ENCODE assay signal across 7 cellular contexts in genomic region chr12:56117778-56118687, GRCh38. TPM values are rescaled to one million over a fixed set of nuclear protein-coding genes. Genes with fewer than 3 reads are reported as not detected.
A peak's percentile ranks its signal among the peaks of the same experiment; 100 is the strongest.
DNase-seq lines count a peak whose midpoint lies in the region; ATAC-seq, FAIRE-seq and TF ChIP-seq lines count a peak whose summit lies in the region.

Gene ZC3H10, plus strand, starts transcription at chr12:56118266. Its CDS starts 2,297 bp downstream, at chr12:56120563.

- H3K9me3 ChIP-seq in astrocyte (ENCODE audit: insufficient read depth, low read depth, low read length) (no peaks in the 10 kb centered on the region), hepatocyte (ENCODE audit: low read depth) (no peaks in the 10 kb centered on the region)

- H3K27me3 ChIP-seq in astrocyte (ENCODE audit: insufficient read depth, low read length): no peaks in the 10 kb centered on the region
- no peaks in the 10 kb centered on the region for H3K27me3 ChIP-seq in hepatocyte

- peak within 1 kb of the TSS; percentile 72 for H2AFZ ChIP-seq in astrocyte (ENCODE audit: low read depth, low read length)
- H2AFZ ChIP-seq in hepatocyte: peak within 1 kb of the TSS; percentile 41

- ATAC-seq in GM18499 (IDR thresholded peaks at IDR 0.05; ENCODE audit: insufficient read depth, unreplicated experiment) (peak; percentile 81), HG02943 (IDR thresholded peaks at IDR 0.05; ENCODE audit: low read depth, unreplicated experiment) (peak; percentile 79)

- peak within 1 kb of the TSS; percentile 91 for H3K27ac ChIP-seq in astrocyte (ENCODE audit: low read depth, low read length)
- H3K27ac ChIP-seq in hepatocyte: peak within 1 kb of the TSS; percentile 97

- peak; percentile 9 for FAIRE-seq in astrocyte (lab: Jason Lieb, UNC)

- H3K4me3 ChIP-seq in astrocyte (ENCODE audit: insufficient read depth, low read depth, low read length): peak within 1 kb of the TSS; percentile 99
- H3K4me3 ChIP-seq in hepatocyte: peak within 1 kb of the TSS; percentile 49

- peak within 1 kb of the TSS; percentile 98 for H3K4me2 ChIP-seq in astrocyte (ENCODE audit: low read length)
- H3K4me2 ChIP-seq in hepatocyte: peak within 1 kb of the TSS; percentile 86

- no peak for TF ChIP-seq CTCF in astrocyte (IDR thresholded peaks at IDR 0.05; ENCODE audit: insufficient read depth, low read depth, low read length)
- TF ChIP-seq CTCF in hepatocyte (IDR thresholded peaks at IDR 0.05; ENCODE audit: poor library complexity): peak; percentile 50

- H4K20me1 ChIP-seq in astrocyte (ENCODE audit: insufficient read depth, low read length) (peaks cover 11% of the 10 kb centered on the region), hepatocyte (ENCODE audit: insufficient read depth, poor library complexity, severe bottlenecking) (peaks cover 2% of the 10 kb centered on the region)

- H3K36me3 ChIP-seq in astrocyte (ENCODE audit: insufficient read depth, low read length): peaks cover 10% of the 10 kb centered on the region
- H3K36me3 ChIP-seq in hepatocyte (replicated peaks; ENCODE audit: insufficient read depth, low read depth): no peaks in the 10 kb centered on the region

- peak within 1 kb of the TSS; percentile 98 for H3K9ac ChIP-seq in astrocyte (ENCODE audit: low read length)

- peaks cover 41% of the 10 kb centered on the region for H3K36me3 Mint-ChIP-seq in T-helper 2 cell treated with Interferon-gamma antibody and Interleukin-4, amounts not matched to agents 5 μg/mL and 100 μg/mL, for 36 hours (ENCODE audit: low read depth)
- H3K36me3 Mint-ChIP-seq in astrocyte (ENCODE audit: low read depth, unreplicated experiment): peaks cover 23% of the 10 kb centered on the region

- peaks cover 23% of the 10 kb centered on the region for H3K79me2 ChIP-seq in astrocyte (ENCODE audit: insufficient read depth, low read length)
- H3K79me2 ChIP-seq in hepatocyte: peaks cover 12% of the 10 kb centered on the region

- H3K9me2 ChIP-seq in hepatocyte (replicated peaks; ENCODE audit: insufficient read depth): no peaks in the 10 kb centered on the region

- no peaks in the 10 kb centered on the region for H3K9me3 Mint-ChIP-seq in T-helper 2 cell treated with Interferon-gamma antibody and Interleukin-4, amounts not matched to agents 5 μg/mL and 100 μg/mL, for 36 hours
- H3K9me3 Mint-ChIP-seq in astrocyte (ENCODE audit: unreplicated experiment): no peaks in the 10 kb centered on the region

- peaks cover 28% of the 10 kb centered on the region for H3K4me1 Mint-ChIP-seq in T-helper 2 cell treated with Interferon-gamma antibody and Interleukin-4, amounts not matched to agents 5 μg/mL and 100 μg/mL, for 36 hours (ENCODE audit: low read depth)
- peaks cover 22% of the 10 kb centered on the region for H3K4me1 Mint-ChIP-seq in astrocyte (ENCODE audit: low read depth, unreplicated experiment)

- peak; percentile 94 to 98 for DNase-seq in NCI-H187 (lab: John Stamatoyannopoulos, UW)
- peak; percentile 99 for DNase-seq in T-helper 2 cell treated with Interferon-gamma antibody and Interleukin-4, amounts not matched to agents 5 μg/mL and 100 μg/mL, for 36 hours (ENCODE audit: low spot score)
- DNase-seq in astrocyte (ENCODE audit: low read depth): peak; percentile 99
- peak; percentile 99 for DNase-seq in hepatocyte (ENCODE audit: low spot score)
- DNase-seq in renal cortical epithelial cell (ENCODE audit: low read depth): peak; percentile 98

- H3K4me1 ChIP-seq in astrocyte (ENCODE audit: insufficient read depth, low read length): peaks cover 24% of the 10 kb centered on the region
- peaks cover 14% of the 10 kb centered on the region for H3K4me1 ChIP-seq in hepatocyte (ENCODE audit: insufficient read depth)

- under 1% methylated on average over 60 of the region's 61 CpGs for WGBS in hepatocyte (ENCODE audit: low lambda C conversion rate, missing lambda C conversion rate)

- H3K27me3 Mint-ChIP-seq in T-helper 2 cell treated with Interferon-gamma antibody and Interleukin-4, amounts not matched to agents 5 μg/mL and 100 μg/mL, for 36 hours (ENCODE audit: low read depth): no peaks in the 10 kb centered on the region
- no peaks in the 10 kb centered on the region for H3K27me3 Mint-ChIP-seq in astrocyte (ENCODE audit: low read depth, unreplicated experiment)

- H3K27ac Mint-ChIP-seq in T-helper 2 cell treated with Interferon-gamma antibody and Interleukin-4, amounts not matched to agents 5 μg/mL and 100 μg/mL, for 36 hours: peak within 1 kb of the TSS; percentile 100
- peak within 1 kb of the TSS; percentile 97 for H3K27ac Mint-ChIP-seq in astrocyte (ENCODE audit: unreplicated experiment)

- H3K4me3 Mint-ChIP-seq in T-helper 2 cell treated with Interferon-gamma antibody and Interleukin-4, amounts not matched to agents 5 μg/mL and 100 μg/mL, for 36 hours: peak within 1 kb of the TSS; percentile 99
- peak within 1 kb of the TSS; percentile 96 for H3K4me3 Mint-ChIP-seq in astrocyte (ENCODE audit: unreplicated experiment)

RNA-seq across cellular contexts. Expression of gene ZC3H10, which starts in this region (rescaled TPM):
- total RNA-seq in astrocyte: 4.1 and 4.2 TPM in 2 replicates
- total RNA-seq in hepatocyte: 3.7 and 9.0 TPM in 2 replicates
- 2.2 and 5.7 TPM in 2 replicates for polyA plus RNA-seq in hepatocyte
- total RNA-seq in renal cortical epithelial cell: 3.6 and 3.7 TPM in 2 replicates

Comparison
In these comparisons a context has a peak if more than half of its experiments do, and no peak if none do; other contexts are left out.
1. Peak in every context shown above with its lines: DNase-seq, ATAC-seq, H3K4me3 ChIP-seq and H3K27ac ChIP-seq.